In the genomic region with DNA sequence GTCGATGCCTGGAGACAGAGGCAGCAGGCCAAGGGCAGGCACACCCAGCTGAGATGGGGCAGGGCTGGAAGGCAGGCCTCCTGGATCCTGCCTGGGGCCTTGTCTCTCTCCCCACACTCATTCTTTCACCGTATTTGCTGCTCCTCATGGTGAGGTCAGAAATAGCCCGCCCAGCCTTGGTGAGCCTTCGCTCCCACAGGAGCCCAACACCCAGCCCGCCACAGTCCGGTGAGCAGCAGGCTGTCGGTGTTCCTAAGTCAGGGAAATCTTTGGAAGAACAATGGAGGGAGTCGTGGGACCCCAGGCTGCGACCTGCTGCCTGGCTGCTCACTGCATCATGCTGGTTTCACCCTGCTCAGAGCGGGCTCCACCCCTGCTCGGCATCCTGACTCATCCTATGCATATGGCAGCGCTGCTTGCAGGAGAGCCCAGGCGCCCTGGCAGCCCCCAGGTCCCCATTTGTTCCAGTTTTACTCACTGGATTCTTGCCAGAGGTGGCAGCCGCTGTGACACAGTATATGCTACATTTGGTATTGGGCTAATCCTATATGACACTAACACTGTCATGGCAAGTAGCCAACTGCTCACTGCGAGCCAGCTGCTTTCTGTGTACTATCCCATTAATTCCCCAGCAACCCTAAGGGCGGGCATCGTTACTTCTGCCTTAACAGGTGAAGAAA, we compare ENCODE assay signal across 10 cellular contexts. TPM values are rescaled to one million over a fixed set of nuclear protein-coding genes. Genes with fewer than 3 reads are reported as not detected.
A peak's percentile ranks its signal among the peaks of the same experiment; 100 is the strongest.
DNase-seq lines count a peak whose midpoint lies in the region; ATAC-seq, FAIRE-seq and TF ChIP-seq lines count a peak whose summit lies in the region.
"Had no signal": no experiment of that assay in that cellular context is flagged by ENCODE, and none has a peak within 500 bp of the region (broad histone marks: within the 10 kb centered on the region; RNA-seq: fewer than 3 reads in every experiment).

No MANE protein-coding gene starts in this region.

- no peak for TF ChIP-seq CTCF in natural killer cell (IDR thresholded peaks at IDR 0.05)
- no peak for TF ChIP-seq CTCF in kidney (IDR thresholded peaks at IDR 0.05; ENCODE audit: borderline replicate concordance, extremely low read depth, insufficient read depth)

- H3K36me3 ChIP-seq in SJCRH30 (no peaks in the 10 kb centered on the region), kidney (ENCODE audit: control insufficient read depth in 1 of 2, insufficient read depth in 2 of 2, low read length in 2 of 2) (peaks cover 3 to 5% of the 10 kb centered on the region in 2 donors), HAP-1 (replicated peaks) (peaks cover 2% of the 10 kb centered on the region; the same call in 1 of the 2 replicates)

- no peak overlapping the region for H3K4me3 Mint-ChIP-seq in natural killer cell treated with Interleukin-12 subunit alpha and Interleukin-12 subunit beta and Interleukin-15 and Interleukin-18, amount 100 ng/mL, for 72 hours
- no peak overlapping the region for H3K4me3 Mint-ChIP-seq in natural killer cell
- H3K4me3 Mint-ChIP-seq: CD4-positive, alpha-beta memory T cell had no signal

- FAIRE-seq in kidney (lab: Jason Lieb, UNC): no peak

- peak; percentile 15 to 19 for ATAC-seq in natural killer cell treated with Interleukin-12 subunit alpha and Interleukin-12 subunit beta and Interleukin-15 and Interleukin-18, amount 100 ng/mL, for 72 hours
- ATAC-seq in natural killer cell (no peak), GM19023 (IDR thresholded peaks at IDR 0.05; ENCODE audit: unreplicated experiment) (no peak)

- in situ Hi-C loops in HAP-1 (cut with MboI; ENCODE audit: low sequenced_read_pairs): loop anchor here (25.0 kb wide), 1 partner anchor 218 kb away; no protein-coding TSS in a partner anchor

- H3K9me3 Mint-ChIP-seq in natural killer cell treated with Interleukin-12 subunit alpha and Interleukin-12 subunit beta and Interleukin-15 and Interleukin-18, amount 100 ng/mL, for 72 hours: no peaks in the 10 kb centered on the region
- no peaks in the 10 kb centered on the region for H3K9me3 Mint-ChIP-seq in natural killer cell
- H3K9me3 Mint-ChIP-seq: CD4-positive, alpha-beta memory T cell had no signal

- H3K4me1 ChIP-seq in SJCRH30 (peaks cover 53% of the 10 kb centered on the region), kidney (ENCODE audit: control insufficient read depth in 1 of 2, insufficient read depth in 1 of 2, low read depth in 1 of 2, low read length in 2 of 2) (peaks cover 0 to 7% of the 10 kb centered on the region in 2 donors), HAP-1 (no peaks in the 10 kb centered on the region)

- H3K27ac Mint-ChIP-seq in natural killer cell treated with Interleukin-12 subunit alpha and Interleukin-12 subunit beta and Interleukin-15 and Interleukin-18, amount 100 ng/mL, for 72 hours: peak overlapping the region in 1 of 2 donors; percentile 47
- H3K27ac Mint-ChIP-seq in natural killer cell: no peak overlapping the region
- H3K27ac Mint-ChIP-seq: CD4-positive, alpha-beta memory T cell had no signal

- intact Hi-C loops in natural killer cell (cut with micrococcal nuclease) (no loop called here), kidney (cut with DNase I) (loop anchor here (10.0 kb wide), 1 partner anchor 116 kb away; no protein-coding TSS in a partner anchor)

- H3K27me3 ChIP-seq in SJCRH30 (no peaks in the 10 kb centered on the region), HAP-1 (ENCODE audit: low read depth) (no peaks in the 10 kb centered on the region)
- H3K27me3 ChIP-seq: cardiac muscle cell had no signal

- no peak overlapping the region for H3K9ac ChIP-seq in kidney (ENCODE audit: low read length in 2 of 2)

- H3K4me3 ChIP-seq in SJCRH30 (peak overlapping the region; percentile 8; the same call in 1 of the 2 replicates), kidney (ENCODE audit: low read length in 2 of 2) (no peak overlapping the region), HAP-1 (no peak overlapping the region)
- H3K4me3 ChIP-seq: cardiac muscle cell had no signal

- H3K4me1 Mint-ChIP-seq in natural killer cell treated with Interleukin-12 subunit alpha and Interleukin-12 subunit beta and Interleukin-15 and Interleukin-18, amount 100 ng/mL, for 72 hours (ENCODE audit: low read depth in 2 of 2): peaks cover 0 to 9% of the 10 kb centered on the region in 2 donors
- no peaks in the 10 kb centered on the region for H3K4me1 Mint-ChIP-seq in natural killer cell

- H3K36me3 Mint-ChIP-seq in natural killer cell treated with Interleukin-12 subunit alpha and Interleukin-12 subunit beta and Interleukin-15 and Interleukin-18, amount 100 ng/mL, for 72 hours: peaks cover 6% of the 10 kb centered on the region
- no peaks in the 10 kb centered on the region for H3K36me3 Mint-ChIP-seq in natural killer cell

- H3K27ac ChIP-seq in SJCRH30 (peak overlapping the region; percentile 93), kidney (ENCODE audit: low read depth in 2 of 2, low read length in 2 of 2) (no peak overlapping the region)
- H3K27ac ChIP-seq: cardiac muscle cell had no signal

- H3K27me3 Mint-ChIP-seq in natural killer cell treated with Interleukin-12 subunit alpha and Interleukin-12 subunit beta and Interleukin-15 and Interleukin-18, amount 100 ng/mL, for 72 hours: no peaks in the 10 kb centered on the region
- H3K27me3 Mint-ChIP-seq in natural killer cell (ENCODE audit: low read depth in 2 of 2): no peaks in the 10 kb centered on the region
- H3K27me3 Mint-ChIP-seq: CD4-positive, alpha-beta memory T cell had no signal

- no peak for DNase-seq in natural killer cell treated with Interleukin-12 subunit alpha and Interleukin-12 subunit beta and Interleukin-15 and Interleukin-18, amount 100 ng/mL, for 72 hours (ENCODE audit: low spot score)
- DNase-seq in natural killer cell (no peak), SJCRH30 (peak; percentile 100), kidney (peak; percentile 91), HAP-1 (ENCODE audit: low spot score in 2 of 2) (no peak), GM19238 (ENCODE audit: insufficient read length, low spot score) (no peak), Kasumi-1 (lab: John Stamatoyannopoulos, UW) (no peak)
- DNase-seq: CD4-positive, alpha-beta memory T cell had no signal

- H3K9me3 ChIP-seq in SJCRH30 (replicated peaks) (no peaks in the 10 kb centered on the region), kidney (ENCODE audit: control insufficient read depth in 1 of 2, low read length in 2 of 2) (no peaks in the 10 kb centered on the region), HAP-1 (no peaks in the 10 kb centered on the region)

RNA-seq across cellular contexts. Expression of a gene that starts 53.2 kb away (rescaled TPM):
- total RNA-seq in natural killer cell treated with Interleukin-12 subunit alpha and Interleukin-12 subunit beta and Interleukin-15 and Interleukin-18, amount 100 ng/mL, for 72 hours: 10 to 100 TPM; 31.0 to 38.1 TPM
- 1 to 10 TPM; 1.4 to 2.4 (median 1.5) TPM for total RNA-seq in natural killer cell
- total RNA-seq in SJCRH30 (2014; rRNA removed; shearing (Covaris generic)): 86.2 and 89.2 TPM in 2 replicates
- 37.4 TPM for total RNA-seq in kidney
- polyA plus RNA-seq in kidney (ENCODE audit: insufficient read depth, low read depth, low replicate concordance): 27.7 TPM
- polyA plus RNA-seq: CD4-positive, alpha-beta memory T cell had no signal

Comparison
In these comparisons a context has a peak if more than half of its experiments do, and no peak if none do; other contexts are left out.
1. ATAC-seq: peak in natural killer cell treated with Interleukin-12 subunit alpha and Interleukin-12 subunit beta and Interleukin-15 and Interleukin-18, amount 100 ng/mL, for 72 hours (2 of 2); none in natural killer cell (0 of 3) and GM19023 (single experiment).
2. RNA of a gene that starts 53.2 kb away (total RNA-seq): 86.2 to 89.2 TPM in SJCRH30, 31.0 to 38.1 TPM in natural killer cell treated with Interleukin-12 subunit alpha and Interleukin-12 subunit beta and Interleukin-15 and Interleukin-18, amount 100 ng/mL, for 72 hours and 37.4 TPM in kidney (single experiment); 1.4 to 2.4 TPM in natural killer cell; every median in the first group is over 4 times any median in the second.
3. DNase-seq: peak in SJCRH30 (2 of 2) and kidney (single experiment); none in natural killer cell treated with Interleukin-12 subunit alpha and Interleukin-12 subunit beta and Interleukin-15 and Interleukin-18, amount 100 ng/mL, for 72 hours (single experiment), natural killer cell (single experiment), HAP-1 (0 of 2), GM19238 (single experiment) and Kasumi-1 (0 of 2).